1 cellular context compared by ENCODE assay signal in the genomic region with DNA sequence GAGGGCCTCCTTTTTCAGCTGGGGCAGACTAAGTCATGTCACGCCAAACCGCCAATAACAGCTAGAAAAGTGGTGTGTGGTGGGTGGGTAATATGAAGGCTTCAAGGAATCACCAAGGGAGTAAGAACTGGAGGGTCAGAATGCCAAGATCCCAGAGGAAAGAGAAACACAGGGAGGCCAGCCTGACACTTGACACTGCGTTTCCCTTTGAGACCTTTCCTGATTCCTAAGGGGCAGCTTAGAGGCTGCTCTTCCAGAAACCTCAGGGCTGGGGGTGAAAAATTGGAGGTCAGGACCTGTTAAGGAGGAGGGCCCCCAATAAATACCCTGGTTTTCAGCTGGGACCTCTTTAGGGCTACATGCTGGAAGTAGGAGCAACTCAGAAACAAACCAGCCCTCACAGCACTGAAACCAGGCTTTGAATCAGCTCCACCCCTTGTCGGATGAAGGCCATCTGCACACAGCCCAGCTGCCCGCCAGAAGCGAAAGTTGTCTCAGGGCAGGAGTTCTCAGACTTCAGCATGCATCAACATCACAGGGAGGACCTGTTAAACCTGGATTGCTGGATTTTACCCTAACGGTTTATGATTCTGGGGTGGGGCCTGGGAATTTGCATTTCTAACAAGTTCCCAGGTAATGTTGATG.
TF ChIP-seq lines count a peak whose summit lies in the region.

No MANE protein-coding gene starts in this region.

TF ChIP-seq in H1, 55 proteins besides CTCF, POLR2A, EP300 and RAD21:
- TF ChIP-seq CBX5 (IDR thresholded peaks at IDR 0.05; ENCODE audit: low read depth, low read length) (no peak), TAF1 (IDR thresholded peaks at IDR 0.05; ENCODE audit: low read depth, low read length) (no peak), POU5F1 (IDR thresholded peaks at IDR 0.05; ENCODE audit: low read depth, low read length) (no peak), CBX8 (IDR thresholded peaks at IDR 0.05; ENCODE audit: borderline replicate concordance, low read depth, low read length) (no peak), SP1 (IDR thresholded peaks at IDR 0.05; ENCODE audit: low read depth, low read length) (no peak), BACH1 (IDR thresholded peaks at IDR 0.05; ENCODE audit: low read length) (no peak), CREB1 (IDR thresholded peaks at IDR 0.05) (no peak), BCL11A (IDR thresholded peaks at IDR 0.05; ENCODE audit: low read depth in 2 of 2, low read length in 2 of 2) (no peak), KDM1A (IDR thresholded peaks at IDR 0.05; ENCODE audit: borderline replicate concordance, low read length) (no peak), TAF7 (optimal IDR thresholded peaks at IDR 0.05; ENCODE audit: borderline replicate concordance, low read depth, low read length) (no peak), CHD2 (IDR thresholded peaks at IDR 0.05; ENCODE audit: low read length) (no peak), RFX5 (IDR thresholded peaks at IDR 0.05; ENCODE audit: borderline replicate concordance, low read depth, low read length) (no peak), TBP (IDR thresholded peaks at IDR 0.05; ENCODE audit: low read depth, low read length) (no peak), CHD1 (IDR thresholded peaks at IDR 0.05; ENCODE audit: low read depth, low read length) (no peak), SIRT6 (IDR thresholded peaks at IDR 0.05; ENCODE audit: low read length) (no peak), RBBP5 (IDR thresholded peaks at IDR 0.05; ENCODE audit: borderline replicate concordance, low read depth, low read length) (no peak), JUN (IDR thresholded peaks at IDR 0.05; ENCODE audit: low read depth, low read length) (no peak)
- TF ChIP-seq, protein P1, sequence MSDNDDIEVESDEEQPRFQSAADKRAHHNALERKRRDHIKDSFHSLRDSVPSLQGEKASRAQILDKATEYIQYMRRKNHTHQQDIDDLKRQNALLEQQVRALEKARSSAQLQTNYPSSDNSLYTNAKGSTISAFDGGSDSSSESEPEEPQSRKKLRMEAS (IDR thresholded peaks at IDR 0.05) = no peak
